8 cellular contexts compared by ENCODE assay signal in the genomic region with DNA sequence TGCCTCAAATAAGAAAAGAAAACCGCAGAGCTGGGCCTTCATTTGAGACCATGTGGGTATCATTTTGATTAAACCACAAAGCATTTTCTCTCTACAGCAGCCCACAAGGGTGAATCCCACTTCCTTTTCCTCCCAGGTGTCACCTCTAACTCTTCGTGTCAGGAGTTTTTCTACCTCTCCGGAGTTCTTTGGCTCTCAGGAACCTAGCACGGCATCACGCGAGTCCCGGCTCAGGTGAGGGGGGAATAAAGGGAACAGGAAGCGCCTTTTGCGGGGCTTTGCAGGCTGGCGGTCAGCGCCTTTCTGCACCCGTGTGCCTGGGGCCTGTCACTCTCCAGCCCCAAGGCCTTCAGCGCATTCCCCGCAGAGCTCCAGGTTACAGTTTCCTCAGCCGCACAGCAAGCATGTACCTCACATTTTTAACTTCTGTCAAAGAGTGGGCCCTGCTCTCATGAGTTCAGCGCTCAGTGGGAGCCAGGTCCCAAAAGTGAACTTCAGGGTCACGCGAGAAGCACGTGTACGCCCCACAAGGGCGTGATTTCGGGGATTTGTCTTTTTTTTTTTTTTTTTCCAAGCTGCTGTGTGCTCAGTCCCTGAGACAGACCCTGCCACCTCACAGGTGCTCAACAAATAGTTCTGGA. TPM values are rescaled to one million over a fixed set of nuclear protein-coding genes. Genes with fewer than 3 reads are reported as not detected.
DNase-seq lines count a peak whose midpoint lies in the region; ATAC-seq lines count a peak whose summit lies in the region.

No MANE protein-coding gene starts in this region.

- no peaks in the 10 kb centered on the region for H3K36me3 ChIP-seq in ectodermal cell (ENCODE audit: control insufficient read depth, insufficient read depth, low read length)

- no peaks in the 10 kb centered on the region for H3K27me3 Mint-ChIP-seq in memory B cell

- peak overlapping the region; percentile 55 for H3K4me3 ChIP-seq in ectodermal cell (ENCODE audit: insufficient read depth, low read depth, low read length)

- H3K9me3 ChIP-seq in ectodermal cell (ENCODE audit: control insufficient read depth, low read length): no peaks in the 10 kb centered on the region

- H3K27ac Mint-ChIP-seq in memory B cell: peak overlapping the region; percentile 24

- H3K4me3 Mint-ChIP-seq in memory B cell: peak overlapping the region; percentile 82

- DNase-seq in EH (ENCODE audit: low read depth) (peak; percentile 36), KG1 (lab: John Stamatoyannopoulos, UW) (peak; percentile 63), memory B cell (ENCODE audit: low spot score in 2 of 2) (peak; percentile 23 to 40), NCI-H2227 treated with DMSO at 0.1 percent for 48 hours (lab: John Stamatoyannopoulos, UW) (no peak)
- peak; percentile 9 for DNase-seq in activated CD4-positive, CD25-positive, alpha-beta regulatory T cell treated with anti-CD3 and anti-CD28 coated beads, Interleukin-2, amount 50 U/mL, for 16 hours (ENCODE audit: low read depth, low spot score)
- DNase-seq in stimulated activated CD8-positive, alpha-beta memory T cell treated with anti-CD3 and anti-CD28 coated beads, Interleukin-7, amount 100 ng/mL, for 4 hours (ENCODE audit: low read depth in 2 of 2): peak; percentile 21 to 32

- no peaks in the 10 kb centered on the region for H3K9me3 Mint-ChIP-seq in memory B cell

- WGBS in ectodermal cell, 2 experiments: 6 to 7% methylated on average over 22 of the region's 22 CpGs

- H3K27me3 ChIP-seq in ectodermal cell (ENCODE audit: control insufficient read depth, insufficient read depth, low read length, poor library complexity, severe bottlenecking): peaks cover 8% of the 10 kb centered on the region

- H3K4me1 Mint-ChIP-seq in memory B cell: peaks cover 7% of the 10 kb centered on the region

- H3K4me1 ChIP-seq in ectodermal cell (ENCODE audit: control insufficient read depth, insufficient read depth, low read length): no peaks in the 10 kb centered on the region

- H3K36me3 Mint-ChIP-seq in memory B cell: no peaks in the 10 kb centered on the region

- H3K27ac ChIP-seq in ectodermal cell (ENCODE audit: insufficient read depth, low read depth, low read length, poor library complexity, severe bottlenecking): peak overlapping the region; percentile 66

- ATAC-seq in GM21619 (IDR thresholded peaks at IDR 0.05; ENCODE audit: unreplicated experiment): peak; percentile 25
- ATAC-seq in memory B cell (ENCODE audit: low read depth): peak; percentile 42

RNA-seq across cellular contexts. Expression of a gene that starts 0.7 kb away (rescaled TPM):
- polyA plus RNA-seq in ectodermal cell (2013, experiment 1 of 4): 33.4 TPM
- 37.4 TPM for polyA plus RNA-seq in ectodermal cell (2013, experiment 2 of 4)
- polyA plus RNA-seq in ectodermal cell (2013, experiment 3 of 4): 29.2 TPM
- polyA plus RNA-seq in ectodermal cell (2013, experiment 4 of 4): 38.4 TPM

RNA-seq across cellular contexts. Expression of a gene that starts 17.2 kb away (rescaled TPM):
- polyA plus RNA-seq in ectodermal cell (2013, experiment 1 of 4): not detected
- polyA plus RNA-seq in ectodermal cell (2013, experiment 2 of 4): 0.11 TPM
- not detected for polyA plus RNA-seq in ectodermal cell (2013, experiment 3 of 4)
- not detected for polyA plus RNA-seq in ectodermal cell (2013, experiment 4 of 4)

RNA-seq across cellular contexts. Expression of a gene that starts 54.7 kb away (rescaled TPM):
- polyA plus RNA-seq in ectodermal cell (2013, experiment 1 of 4): 95.7 TPM
- polyA plus RNA-seq in ectodermal cell (2013, experiment 2 of 4): 93.9 TPM
- 66.5 TPM for polyA plus RNA-seq in ectodermal cell (2013, experiment 3 of 4)
- polyA plus RNA-seq in ectodermal cell (2013, experiment 4 of 4): 71.4 TPM
